In the genomic region with DNA sequence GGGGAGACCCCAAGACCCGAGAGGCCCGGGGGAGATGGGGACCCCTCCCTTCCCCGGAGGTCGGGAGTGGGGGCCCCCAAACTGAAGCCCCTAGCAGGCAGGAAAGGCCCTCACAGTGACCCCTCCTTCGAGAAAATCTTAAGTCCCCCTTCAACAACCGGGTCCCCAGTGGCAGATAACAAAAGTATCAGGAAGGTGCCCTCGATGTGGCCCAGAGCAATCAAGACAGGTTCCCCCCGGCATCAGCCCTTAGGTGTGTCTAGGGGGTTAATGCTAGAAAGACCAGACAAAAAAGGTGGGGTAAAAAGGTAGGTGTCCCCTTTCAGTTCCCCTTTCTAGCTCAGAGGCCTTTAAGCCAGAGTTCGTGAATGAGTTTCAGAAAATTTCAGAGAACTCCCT, we compare ENCODE assay signal across 8 cellular contexts. TPM values are rescaled to one million over a fixed set of nuclear protein-coding genes. Genes with fewer than 3 reads are reported as not detected.
DNase-seq lines count a peak whose midpoint lies in the region; ATAC-seq and TF ChIP-seq lines count a peak whose summit lies in the region.

No MANE protein-coding gene starts in this region.

- H3K36me3 ChIP-seq in tibial artery: peaks cover 0 to 10% (median 0%) of the 10 kb centered on the region in 3 donors

- H3K4me1 ChIP-seq in tibial artery: peaks cover 0 to 77% (median 52%) of the 10 kb centered on the region in 4 donors

- H3K27ac Mint-ChIP-seq in activated T-helper 1 cell treated with anti-CD3 and anti-CD28 coated beads, Interleukin-12 subunit alpha, Interleukin-12 subunit beta, Interleukin-2, Interleukin-4 antibody, amounts not matched to agents 30 ng/mL and 10 ng/mL and 1 ng/mL, durations not matched to agents 14 hours and 24 hours and 36 hours: peak overlapping the region; percentile 87
- peak overlapping the region; percentile 29 to 83 (median 54) for H3K27ac Mint-ChIP-seq in immature natural killer cell

- H3K27me3 ChIP-seq in tibial artery: no peaks in the 10 kb centered on the region

- no peaks in the 10 kb centered on the region for H3K9me3 ChIP-seq in tibial artery

- DNase-seq in stimulated activated CD4-positive, alpha-beta T cell treated with anti-CD3 and anti-CD28 coated beads, Interleukin-4, amount 100 ng/mL, for 24 hours: peak; percentile 25
- DNase-seq in stimulated activated CD4-positive, alpha-beta T cell treated with anti-CD3 and anti-CD28 coated beads, Interleukin-2, amount 100 ng/mL, for 48 hours: no peak
- DNase-seq in activated T-helper 1 cell treated with anti-CD3 and anti-CD28 coated beads, Interleukin-12 subunit alpha, Interleukin-12 subunit beta, Interleukin-2, Interleukin-4 antibody, amounts not matched to agents 30 ng/mL and 10 ng/mL and 1 ng/mL, durations not matched to agents 14 hours and 24 hours and 36 hours (ENCODE audit: low spot score): no peak
- DNase-seq in immature natural killer cell: no peak
- DNase-seq in tibial artery: no peak
- DNase-seq in AML-193 (lab: John Stamatoyannopoulos, UW): no peak
- DNase-seq in medulla oblongata (ENCODE audit: extremely low spot score): no peak

- H3K36me3 Mint-ChIP-seq in activated T-helper 1 cell treated with anti-CD3 and anti-CD28 coated beads, Interleukin-12 subunit alpha, Interleukin-12 subunit beta, Interleukin-2, Interleukin-4 antibody, amounts not matched to agents 30 ng/mL and 10 ng/mL and 1 ng/mL, durations not matched to agents 14 hours and 24 hours and 36 hours (ENCODE audit: low read depth): peaks cover 3% of the 10 kb centered on the region
- peaks cover 0 to 3% (median 0%) of the 10 kb centered on the region in 3 donors for H3K36me3 Mint-ChIP-seq in immature natural killer cell

- no peak for TF ChIP-seq CTCF in tibial artery (IDR thresholded peaks at IDR 0.05)

- intact Hi-C loops in activated T-helper 1 cell treated with anti-CD3 and anti-CD28 coated beads, Interleukin-12 subunit alpha, Interleukin-12 subunit beta, Interleukin-2, Interleukin-4 antibody, amounts not matched to agents 30 ng/mL and 10 ng/mL and 1 ng/mL, durations not matched to agents 14 hours and 24 hours and 36 hours (cut with micrococcal nuclease): loop anchor here (5.0 kb wide), 3 partner anchors 113 to 737 kb away; a partner anchor contains a TSS
- intact Hi-C loops in tibial artery (cut with DNase I; ENCODE audit: low total_unique reads): no loop called here

- no peaks in the 10 kb centered on the region for H3K9me3 Mint-ChIP-seq in activated T-helper 1 cell treated with anti-CD3 and anti-CD28 coated beads, Interleukin-12 subunit alpha, Interleukin-12 subunit beta, Interleukin-2, Interleukin-4 antibody, amounts not matched to agents 30 ng/mL and 10 ng/mL and 1 ng/mL, durations not matched to agents 14 hours and 24 hours and 36 hours
- H3K9me3 Mint-ChIP-seq in immature natural killer cell: no peaks in the 10 kb centered on the region

- peak overlapping the region; percentile 60 to 65 for H3K4me3 ChIP-seq in tibial artery

- no peak for ATAC-seq in HG02678 (IDR thresholded peaks at IDR 0.05; ENCODE audit: unreplicated experiment)

- peaks cover 57% of the 10 kb centered on the region for H3K4me1 Mint-ChIP-seq in activated T-helper 1 cell treated with anti-CD3 and anti-CD28 coated beads, Interleukin-12 subunit alpha, Interleukin-12 subunit beta, Interleukin-2, Interleukin-4 antibody, amounts not matched to agents 30 ng/mL and 10 ng/mL and 1 ng/mL, durations not matched to agents 14 hours and 24 hours and 36 hours (ENCODE audit: low read depth)
- H3K4me1 Mint-ChIP-seq in immature natural killer cell: peaks cover 48 to 55% of the 10 kb centered on the region in 2 donors

- H3K27me3 Mint-ChIP-seq in activated T-helper 1 cell treated with anti-CD3 and anti-CD28 coated beads, Interleukin-12 subunit alpha, Interleukin-12 subunit beta, Interleukin-2, Interleukin-4 antibody, amounts not matched to agents 30 ng/mL and 10 ng/mL and 1 ng/mL, durations not matched to agents 14 hours and 24 hours and 36 hours (ENCODE audit: insufficient read depth): no peaks in the 10 kb centered on the region
- peaks cover 2 to 12% (median 3%) of the 10 kb centered on the region in 3 donors for H3K27me3 Mint-ChIP-seq in immature natural killer cell (ENCODE audit: low read depth in 3 of 3)

- peak overlapping the region; percentile 70 for H3K27ac ChIP-seq in tibial artery

- peak overlapping the region; percentile 89 for H3K4me3 Mint-ChIP-seq in activated T-helper 1 cell treated with anti-CD3 and anti-CD28 coated beads, Interleukin-12 subunit alpha, Interleukin-12 subunit beta, Interleukin-2, Interleukin-4 antibody, amounts not matched to agents 30 ng/mL and 10 ng/mL and 1 ng/mL, durations not matched to agents 14 hours and 24 hours and 36 hours
- peak overlapping the region; percentile 73 to 88 (median 81) for H3K4me3 Mint-ChIP-seq in immature natural killer cell

RNA-seq across cellular contexts. Expression of a gene that starts 0.3 kb away (rescaled TPM):
- total RNA-seq in activated T-helper 1 cell treated with anti-CD3 and anti-CD28 coated beads, Interleukin-12 subunit alpha, Interleukin-12 subunit beta, Interleukin-2, Interleukin-4 antibody, amounts not matched to agents 30 ng/mL and 10 ng/mL and 1 ng/mL, durations not matched to agents 14 hours and 24 hours and 36 hours: 139 and 140 TPM in 2 replicates
- 10 to 100 TPM in 1 of 3 donors, 1 to 10 TPM in 2; 3.3 to 24.7 (median 4.3) TPM for polyA plus RNA-seq in immature natural killer cell
